In the genomic region with DNA sequence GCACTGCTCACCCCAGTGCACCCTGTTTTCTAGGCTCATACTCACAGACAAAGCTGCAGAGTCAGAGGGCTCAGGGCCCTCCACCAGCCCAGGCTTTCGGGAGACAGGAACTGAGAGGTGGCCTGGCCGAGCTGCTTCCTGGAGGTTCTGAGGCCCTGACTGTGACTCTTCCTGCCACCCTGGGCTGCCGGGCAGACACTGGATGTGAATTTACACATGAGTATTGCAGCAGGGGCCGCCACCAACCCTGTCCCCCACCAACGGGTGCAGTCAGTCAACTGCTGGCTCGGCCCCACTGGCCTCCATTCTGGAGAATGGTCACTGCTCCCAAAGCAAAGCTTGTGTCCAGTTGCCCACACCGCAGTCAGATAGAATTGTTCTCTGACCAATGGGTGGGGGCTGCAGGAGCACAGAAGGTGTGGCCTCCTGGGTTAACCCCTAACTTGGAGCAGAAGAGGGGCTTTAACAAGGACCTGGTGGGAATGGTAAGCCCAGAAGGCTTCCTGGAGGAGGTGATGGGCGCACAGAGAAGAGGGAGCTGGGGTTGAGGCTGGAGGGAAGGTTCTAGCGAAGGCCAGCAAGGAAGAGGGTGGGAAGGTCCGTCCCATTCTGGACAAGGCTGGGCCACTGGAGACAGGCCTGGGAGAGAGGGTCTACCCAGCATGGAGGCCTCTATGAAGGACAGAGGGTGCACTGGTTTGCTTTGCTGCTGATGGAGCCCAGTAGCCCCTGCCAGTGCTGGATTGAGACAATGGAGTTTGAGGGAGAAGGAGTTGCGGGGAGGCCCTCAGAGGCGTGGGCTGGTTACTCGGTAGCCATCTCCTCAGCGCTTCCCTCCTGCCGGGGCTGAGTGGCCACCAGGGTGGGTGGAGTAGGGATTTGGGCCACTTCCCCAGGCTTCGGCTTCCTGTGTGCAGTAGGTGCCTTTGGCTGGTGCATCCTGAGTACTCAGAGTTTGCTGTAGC, we compare ENCODE assay signal across 17 cellular contexts.
DNase-seq lines count a peak whose midpoint lies in the region; ATAC-seq and TF ChIP-seq lines count a peak whose summit lies in the region.
"Had no signal": no experiment of that assay in that cellular context is flagged by ENCODE, and none has a peak within 500 bp of the region (broad histone marks: within the 10 kb centered on the region; RNA-seq: fewer than 3 reads in every experiment).

No MANE protein-coding gene starts in this region.

- H3K4me1 Mint-ChIP-seq in chondrocyte (ENCODE audit: low read depth) (no peaks in the 10 kb centered on the region), glutamatergic neuron (ENCODE audit: low read depth, unreplicated experiment) (peaks cover 14% of the 10 kb centered on the region)

- H3K9me3 ChIP-seq in testis, result no peaks in the 10 kb centered on the region

- no peak overlapping the region for H3K4me3 Mint-ChIP-seq in chondrocyte (ENCODE audit: unreplicated experiment)
- H3K4me3 Mint-ChIP-seq in glutamatergic neuron (ENCODE audit: unreplicated experiment), result no peak overlapping the region
- H3K4me3 Mint-ChIP-seq: CD4-positive, alpha-beta T cell; effector memory CD8-positive, alpha-beta T cell had no signal

- H3K36me3 Mint-ChIP-seq in chondrocyte (ENCODE audit: low read depth), result no peaks in the 10 kb centered on the region
- H3K36me3 Mint-ChIP-seq in glutamatergic neuron (ENCODE audit: unreplicated experiment), result no peaks in the 10 kb centered on the region

- no peak overlapping the region for H3K27ac ChIP-seq in testis
- H3K27ac ChIP-seq: cardiac muscle cell, skin epidermis, WERI-Rb-1 had no signal

- H3K4me1 ChIP-seq in testis, result no peaks in the 10 kb centered on the region

- TF ChIP-seq CTCF in chondrocyte (IDR thresholded peaks at IDR 0.05), result no peak
- no peak for TF ChIP-seq CTCF in glutamatergic neuron (IDR thresholded peaks at IDR 0.05; ENCODE audit: partially characterized antibody, unreplicated experiment)
- no peak for TF ChIP-seq CTCF in testis (IDR thresholded peaks at IDR 0.05)

- intact Hi-C loops in posterior vena cava (cut with DNase I), result no loop called here
- intact Hi-C loops in testis (cut with DNase I; ENCODE audit: low total_unique reads), result no loop called here

- H3K27me3 ChIP-seq in testis, result no peaks in the 10 kb centered on the region

- H3K27me3 Mint-ChIP-seq in chondrocyte (ENCODE audit: low read depth), result peaks cover 21% of the 10 kb centered on the region
- peaks cover 16% of the 10 kb centered on the region for H3K27me3 Mint-ChIP-seq in glutamatergic neuron (ENCODE audit: unreplicated experiment)

- WGBS in testis, 2 donors, result 81 to 84% methylated on average over 7 to 16 of the region's 16 CpGs

- peak; percentile 18 for DNase-seq in activated CD4-positive, CD25-positive, alpha-beta regulatory T cell treated with anti-CD3 and anti-CD28 coated beads, Interleukin-2, amount 50 U/mL, for 72 hours
- DNase-seq in activated CD4-positive, CD25-positive, alpha-beta regulatory T cell (lab: John Stamatoyannopoulos, UW), result no peak
- DNase-seq in chondrocyte (ENCODE audit: low spot score), result peak; percentile 88
- DNase-seq in posterior vena cava (ENCODE audit: low spot score), result peak; percentile 67
- DNase-seq in NCI-H2196 treated with DMSO at 0.1 percent for 48 hours (lab: John Stamatoyannopoulos, UW; ENCODE audit: unreplicated experiment), result no peak
- DNase-seq in glutamatergic neuron, result no peak
- no peak for DNase-seq in testis
- DNase-seq: CD4-positive, alpha-beta T cell; effector memory CD8-positive, alpha-beta T cell; hypothalamus; NCI-H1092 treated with DMSO at 0.1 percent for 48 hours; NCI-H82; trophoblast cell; WERI-Rb-1 had no signal

- ATAC-seq in GM18909 (IDR thresholded peaks at IDR 0.05; ENCODE audit: poor library complexity, unreplicated experiment), result peak; percentile 62
- ATAC-seq: effector memory CD8-positive, alpha-beta T cell had no signal

- H3K4me3 ChIP-seq in testis, result no peak overlapping the region
- H3K4me3 ChIP-seq: cardiac muscle cell, skin epidermis had no signal

- TF ChIP-seq POLR2A in testis (IDR thresholded peaks at IDR 0.05), result no peak

- no peaks in the 10 kb centered on the region for H3K36me3 ChIP-seq in testis (ENCODE audit: low read depth, missing control alignments)
- H3K36me3 ChIP-seq: cardiac muscle cell, WERI-Rb-1 had no signal

- H3K27ac Mint-ChIP-seq in chondrocyte (ENCODE audit: unreplicated experiment), result no peak overlapping the region
- H3K27ac Mint-ChIP-seq in glutamatergic neuron (ENCODE audit: unreplicated experiment), result no peak overlapping the region
- H3K27ac Mint-ChIP-seq: CD4-positive, alpha-beta T cell; effector memory CD8-positive, alpha-beta T cell had no signal

- H3K9me3 Mint-ChIP-seq in chondrocyte (ENCODE audit: low read depth) (peaks cover 5% of the 10 kb centered on the region), glutamatergic neuron (ENCODE audit: unreplicated experiment) (peaks cover 9% of the 10 kb centered on the region)
- H3K9me3 Mint-ChIP-seq: CD4-positive, alpha-beta T cell; effector memory CD8-positive, alpha-beta T cell had no signal

Comparison
In these comparisons a context has a peak if more than half of its experiments do, and no peak if none do; other contexts are left out.
1. DNase-seq: peak in activated CD4-positive, CD25-positive, alpha-beta regulatory T cell treated with anti-CD3 and anti-CD28 coated beads, Interleukin-2, amount 50 U/mL, for 72 hours (single experiment), chondrocyte (single experiment) and posterior vena cava (single experiment); none in activated CD4-positive, CD25-positive, alpha-beta regulatory T cell (0 of 4), NCI-H2196 treated with DMSO at 0.1 percent for 48 hours (single experiment), glutamatergic neuron (single experiment) and testis (single experiment).